Comparison of ENCODE assay signal across 19 cellular contexts in genomic region chr10:125089486-125089885, GRCh38.
"Had no signal": no experiment of that assay in that cellular context is flagged by ENCODE, and none has a peak within 500 bp of the region (broad histone marks: within the 10 kb centered on the region; RNA-seq: fewer than 3 reads in every experiment).

No MANE protein-coding gene starts in this region.

- H3K27me3 Mint-ChIP-seq: dendritic cell treated with granulocyte-macrophage colony-stimulating factor and Interleukin-4, amounts not matched to agents 40 ng/mL and 50 ng/mL, for 4 days had no signal

- H3K4me3 Mint-ChIP-seq: activated CD4-positive, alpha-beta memory T cell treated with anti-CD3 and anti-CD28 coated beads, Interleukin-2, amount 10 ng/mL, durations not matched to agents 7 days and 5 days; activated CD8-positive, alpha-beta memory T cell treated with anti-CD3 and anti-CD28 coated beads, Interleukin-2, amount 10 ng/mL, durations not matched to agents 7 days and 5 days; activated naive CD4-positive, alpha-beta T cell treated with anti-CD3 and anti-CD28 coated beads, Interleukin-2, amount 10 ng/mL, durations not matched to agents 7 days and 5 days; dendritic cell treated with granulocyte-macrophage colony-stimulating factor and Interleukin-4, amounts not matched to agents 40 ng/mL and 50 ng/mL, for 4 days; mesothelial cell of epicardium had no signal

- H3K27me3 ChIP-seq: ascending aorta, esophagus muscularis mucosa, hepatocyte, neutrophil, testis, upper lobe of left lung had no signal

- H3K27ac Mint-ChIP-seq: activated CD4-positive, alpha-beta memory T cell treated with anti-CD3 and anti-CD28 coated beads, Interleukin-2, amount 10 ng/mL, durations not matched to agents 7 days and 5 days; activated CD8-positive, alpha-beta memory T cell treated with anti-CD3 and anti-CD28 coated beads, Interleukin-2, amount 10 ng/mL, durations not matched to agents 7 days and 5 days; activated naive CD4-positive, alpha-beta T cell treated with anti-CD3 and anti-CD28 coated beads, Interleukin-2, amount 10 ng/mL, durations not matched to agents 7 days and 5 days; activated T-helper 2 cell treated with anti-CD3 and anti-CD28 coated beads, Interferon-gamma antibody, Interleukin-2, Interleukin-4, amounts not matched to agents 10 μg/mL and 5 μg/mL and 100 μg/mL, durations not matched to agents 14 hours and 24 hours and 36 hours; dendritic cell treated with granulocyte-macrophage colony-stimulating factor and Interleukin-4, amounts not matched to agents 40 ng/mL and 50 ng/mL, for 4 days had no signal

- H3K27ac ChIP-seq: ascending aorta, hepatocyte, neutrophil, testis had no signal

- ATAC-seq: activated CD8-positive, alpha-beta memory T cell treated with anti-CD3 and anti-CD28 coated beads, Interleukin-2, amount 10 ng/mL, durations not matched to agents 7 days and 5 days had no signal

- H3K4me3 ChIP-seq: ascending aorta, esophagus muscularis mucosa, hepatocyte, lung, testis, upper lobe of left lung had no signal

- H3K9me3 Mint-ChIP-seq: activated CD4-positive, alpha-beta memory T cell treated with anti-CD3 and anti-CD28 coated beads, Interleukin-2, amount 10 ng/mL, durations not matched to agents 7 days and 5 days; activated naive CD4-positive, alpha-beta T cell treated with anti-CD3 and anti-CD28 coated beads, Interleukin-2, amount 10 ng/mL, durations not matched to agents 7 days and 5 days; activated T-helper 2 cell treated with anti-CD3 and anti-CD28 coated beads, Interferon-gamma antibody, Interleukin-2, Interleukin-4, amounts not matched to agents 10 μg/mL and 5 μg/mL and 100 μg/mL, durations not matched to agents 14 hours and 24 hours and 36 hours; dendritic cell treated with granulocyte-macrophage colony-stimulating factor and Interleukin-4, amounts not matched to agents 40 ng/mL and 50 ng/mL, for 4 days; mesothelial cell of epicardium had no signal

- H2AFZ ChIP-seq: hepatocyte had no signal

- H3K9me3 ChIP-seq: ascending aorta, esophagus muscularis mucosa, neutrophil, testis, upper lobe of left lung had no signal

- DNase-seq: activated CD4-positive, alpha-beta memory T cell treated with anti-CD3 and anti-CD28 coated beads, Interleukin-2, amount 10 ng/mL, durations not matched to agents 7 days and 5 days; activated CD4-positive, alpha-beta T cell treated with anti-CD3 and anti-CD28 coated beads for 48 hours; activated CD8-positive, alpha-beta memory T cell treated with anti-CD3 and anti-CD28 coated beads, Interleukin-2, amount 10 ng/mL, durations not matched to agents 7 days and 5 days; activated naive CD4-positive, alpha-beta T cell treated with anti-CD3 and anti-CD28 coated beads, Interleukin-2, amount 10 ng/mL, durations not matched to agents 7 days and 5 days; cerebellar nuclear complex; effector CD8-positive, alpha-beta T cell; stimulated activated CD4-positive, alpha-beta T cell treated with anti-CD3 and anti-CD28 coated beads, Interleukin-2, amount 100 ng/mL, for 48 hours; SW 1271; T-helper 2 cell; testis; upper lobe of left lung had no signal

- H3K4me2 ChIP-seq: hepatocyte had no signal

- H3K4me1 Mint-ChIP-seq: activated CD4-positive, alpha-beta memory T cell treated with anti-CD3 and anti-CD28 coated beads, Interleukin-2, amount 10 ng/mL, durations not matched to agents 7 days and 5 days; activated CD8-positive, alpha-beta memory T cell treated with anti-CD3 and anti-CD28 coated beads, Interleukin-2, amount 10 ng/mL, durations not matched to agents 7 days and 5 days; activated naive CD4-positive, alpha-beta T cell treated with anti-CD3 and anti-CD28 coated beads, Interleukin-2, amount 10 ng/mL, durations not matched to agents 7 days and 5 days had no signal

- H3K36me3 Mint-ChIP-seq: activated CD8-positive, alpha-beta memory T cell treated with anti-CD3 and anti-CD28 coated beads, Interleukin-2, amount 10 ng/mL, durations not matched to agents 7 days and 5 days; activated naive CD4-positive, alpha-beta T cell treated with anti-CD3 and anti-CD28 coated beads, Interleukin-2, amount 10 ng/mL, durations not matched to agents 7 days and 5 days had no signal
